1 cellular context compared by ENCODE assay signal in the genomic region with DNA sequence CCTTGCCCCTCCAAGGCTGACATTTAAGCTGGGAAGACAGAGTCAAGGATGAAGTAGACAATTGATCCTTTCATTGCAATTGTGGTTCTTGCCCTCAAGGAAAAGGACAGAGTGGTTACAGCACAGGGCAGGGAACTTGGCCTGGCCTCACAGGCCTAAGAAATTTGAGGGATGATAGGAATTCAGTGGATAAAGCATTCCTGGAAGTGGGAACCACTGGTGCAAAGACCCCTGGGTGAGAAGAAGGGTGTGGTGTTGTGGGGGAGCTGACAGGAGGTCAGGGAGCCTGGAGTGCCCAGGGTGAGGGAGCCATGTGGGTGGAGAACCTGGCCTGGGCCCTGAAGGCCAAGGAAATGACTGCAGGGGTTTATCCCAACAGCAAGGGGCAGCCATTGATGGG.
TF ChIP-seq lines count a peak whose summit lies in the region.

No MANE protein-coding gene starts in this region.

TF ChIP-seq in Ishikawa, 13 proteins besides CTCF, POLR2A, EP300 and RAD21 (continued from another document):
- TF ChIP-seq USF1 (IDR thresholded peaks at IDR 0.05) = no peak
- TF ChIP-seq TAF1 (IDR thresholded peaks at IDR 0.05; ENCODE audit: low read depth) = no peak
- no peak for TF ChIP-seq YY1 (IDR thresholded peaks at IDR 0.05; ENCODE audit: low read depth)
- TF ChIP-seq EGR1 (IDR thresholded peaks at IDR 0.05) = no peak
- peak; percentile 76 for TF ChIP-seq TEAD4 (IDR thresholded peaks at IDR 0.05)
- peak; percentile 37; the same call in 1 of the 2 replicates for TF ChIP-seq TCF12 (IDR thresholded peaks at IDR 0.05; ENCODE audit: low read depth)
- TF ChIP-seq, protein P1, sequence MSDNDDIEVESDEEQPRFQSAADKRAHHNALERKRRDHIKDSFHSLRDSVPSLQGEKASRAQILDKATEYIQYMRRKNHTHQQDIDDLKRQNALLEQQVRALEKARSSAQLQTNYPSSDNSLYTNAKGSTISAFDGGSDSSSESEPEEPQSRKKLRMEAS (IDR thresholded peaks at IDR 0.05) = 0 out of 2 replicates have a peak, but pooled peaks have one; percentile 12
